ENCODE assay signal across 17 cellular contexts in the genomic region with DNA sequence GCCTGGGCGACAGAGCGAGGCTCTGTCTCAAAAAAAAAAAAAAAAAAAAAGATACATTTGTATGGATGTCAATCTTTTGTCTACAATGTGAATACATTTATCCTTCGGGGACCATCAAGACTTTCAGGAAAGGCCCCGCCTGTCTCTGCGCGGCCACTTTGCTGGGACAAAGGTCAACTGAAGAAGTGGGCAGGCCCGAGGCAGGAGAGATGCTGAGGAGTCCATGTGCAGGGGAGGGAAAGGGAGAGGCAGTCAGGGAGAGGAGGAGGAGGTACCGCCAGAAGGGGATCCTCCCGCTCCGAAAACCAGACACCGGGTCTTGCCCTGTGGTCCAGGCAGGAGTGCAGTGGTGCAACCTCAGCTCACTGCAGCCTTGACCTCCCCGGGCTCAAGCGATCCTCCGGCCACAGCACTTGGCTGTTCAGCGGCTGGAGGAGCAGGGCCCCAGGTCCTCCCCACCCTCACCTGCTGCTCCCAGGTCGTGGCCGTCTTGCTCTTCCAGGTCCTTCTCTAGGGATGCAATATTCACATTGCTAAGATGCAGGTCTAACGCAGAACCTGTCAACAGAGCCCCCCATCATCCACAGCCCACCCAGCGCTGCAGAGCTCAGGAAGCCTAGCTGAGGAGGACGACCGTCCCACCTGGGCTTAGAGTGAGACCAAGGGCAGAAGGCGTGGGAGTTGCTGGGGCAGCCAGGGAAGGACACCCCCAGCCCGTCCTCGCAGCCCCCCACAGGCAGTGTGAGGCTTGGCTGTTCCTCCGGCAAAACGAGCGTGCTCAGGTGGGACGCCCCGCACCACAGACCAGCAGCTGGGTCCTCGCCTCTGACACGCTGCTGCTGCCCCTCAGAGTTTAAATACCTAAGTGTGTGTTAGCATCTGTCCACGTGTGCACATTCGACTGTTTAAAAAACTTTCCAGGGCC.
"Had no signal": no experiment of that assay in that cellular context is flagged by ENCODE, and none has a peak within 500 bp of the region (broad histone marks: within the 10 kb centered on the region; RNA-seq: fewer than 3 reads in every experiment).

No MANE protein-coding gene starts in this region.

- H3K4me1 ChIP-seq: ascending aorta, body of pancreas had no signal

- H3K27me3 ChIP-seq: ascending aorta, body of pancreas, MG63, SJCRH30 had no signal

- ATAC-seq: activated naive CD8-positive, alpha-beta T cell treated with anti-CD3 and anti-CD28 coated beads, Interleukin-2, amount 50 U/mL, for 24 hours; body of pancreas had no signal

- H3K4me2 ChIP-seq: SK-N-SH had no signal

- H3K9me3 ChIP-seq: ascending aorta, body of pancreas, MG63, SJCRH30, SK-N-SH had no signal

- DNase-seq: central memory CD4-positive, alpha-beta T cell; MV-4-11; NCI-H1092 treated with DMSO at 0.1 percent for 48 hours; NCI-H1436; NCI-H1694 treated with DMSO at 0.1 percent for 48 hours; NCI-H2029 treated with DMSO at 0.1 percent for 48 hours; NCI-H345; NCI-H510A; NK-92 treated with Interleukin-12 subunit alpha and Interleukin-12 subunit beta, amount 100 ng/mL, for 24 hours had no signal

- H3K36me3 ChIP-seq: SJCRH30 had no signal

- H3K9ac ChIP-seq: SK-N-SH had no signal

- H3K27ac ChIP-seq: ascending aorta, body of pancreas, VCaP had no signal

- FAIRE-seq: bronchial epithelial cell had no signal

- H3K4me3 ChIP-seq: ascending aorta, body of pancreas, MG63, SJCRH30 had no signal
